ENCODE assay signal across 8 cellular contexts in the genomic region with DNA sequence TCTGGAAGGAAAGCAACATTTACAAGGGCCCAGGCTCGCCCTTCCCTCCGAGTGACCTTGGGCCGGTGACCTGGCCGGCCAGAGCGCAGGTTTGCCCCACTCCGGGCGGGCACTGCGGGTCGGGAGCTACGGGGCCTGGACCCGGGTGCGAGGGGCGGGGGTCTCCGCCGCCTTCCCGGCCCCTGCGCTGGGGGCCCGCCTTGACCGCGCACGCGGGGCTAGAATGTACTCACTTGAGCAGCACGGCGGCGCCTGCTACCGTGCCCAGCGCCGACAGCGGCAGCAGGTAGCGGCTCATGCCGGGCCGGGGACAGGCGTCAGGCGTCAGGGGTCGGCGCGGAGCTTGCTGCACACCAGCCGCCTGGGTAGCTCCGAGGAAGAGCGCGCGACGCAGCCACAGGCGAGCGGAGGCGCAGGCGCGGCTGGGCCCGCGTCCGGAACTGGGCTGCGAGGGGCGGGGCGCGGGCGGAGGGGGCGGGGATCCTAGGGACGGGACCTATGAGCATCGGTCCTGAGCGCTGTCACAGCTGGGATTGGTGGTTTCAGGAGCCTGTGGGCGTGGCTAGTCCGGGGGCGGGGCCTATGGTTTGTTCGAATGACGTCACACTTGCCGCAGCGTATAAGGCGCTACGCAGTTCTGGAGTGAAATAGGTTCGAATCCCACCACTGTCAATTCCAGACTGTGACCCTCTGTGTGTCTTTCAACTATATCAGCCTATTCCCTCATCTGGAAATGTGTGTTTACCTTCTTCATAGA. TPM values are rescaled to one million over a fixed set of nuclear protein-coding genes. Genes with fewer than 3 reads are reported as not detected.
DNase-seq lines count a peak whose midpoint lies in the region; ATAC-seq and TF ChIP-seq lines count a peak whose summit lies in the region.

A gene with protein sequence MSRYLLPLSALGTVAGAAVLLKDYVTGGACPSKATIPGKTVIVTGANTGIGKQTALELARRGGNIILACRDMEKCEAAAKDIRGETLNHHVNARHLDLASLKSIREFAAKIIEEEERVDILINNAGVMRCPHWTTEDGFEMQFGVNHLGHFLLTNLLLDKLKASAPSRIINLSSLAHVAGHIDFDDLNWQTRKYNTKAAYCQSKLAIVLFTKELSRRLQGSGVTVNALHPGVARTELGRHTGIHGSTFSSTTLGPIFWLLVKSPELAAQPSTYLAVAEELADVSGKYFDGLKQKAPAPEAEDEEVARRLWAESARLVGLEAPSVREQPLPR (minus strand): TSS at position 414 of the 757 bp plus-strand sequence. CDS start 116 bp downstream, at position 298.

- TF ChIP-seq CTCF in GM12875 (IDR thresholded peaks at IDR 0.05; ENCODE audit: borderline replicate concordance, insufficient read depth, low read depth, low read length) (no peak), heart right ventricle (IDR thresholded peaks at IDR 0.05) (no peak), type B pancreatic cell (conservative IDR thresholded peaks at IDR 0.05) (no peak)

- no peaks in the 10 kb centered on the region for H3K9me3 Mint-ChIP-seq in type B pancreatic cell

- peaks cover 33% of the 10 kb centered on the region for H3K27me3 Mint-ChIP-seq in type B pancreatic cell

- H3K36me3 ChIP-seq in adipocyte (ENCODE audit: control insufficient read depth, insufficient read depth, low read length, severe bottlenecking), result peaks cover 5% of the 10 kb centered on the region
- peaks cover 0 to 19% (median 10%) of the 10 kb centered on the region in 9 donors for H3K36me3 ChIP-seq in heart right ventricle

- peak within 1 kb of the TSS; percentile 93 for H3K9ac ChIP-seq in adipocyte (ENCODE audit: low read length)

- intact Hi-C loops in heart right ventricle (cut with DNase I) (loop anchor here in 1 of 10 donors (10.0 kb wide), 1 partner anchor 52 kb away; a partner anchor contains a TSS), posterior cingulate gyrus (cut with DNase I) (no loop called here)

- peaks cover 21% of the 10 kb centered on the region for H3K27me3 ChIP-seq in adipocyte (replicated peaks; ENCODE audit: control insufficient read depth, insufficient read depth, low read length)
- H3K27me3 ChIP-seq in heart right ventricle, result peaks cover 0 to 38% (median 0%) of the 10 kb centered on the region in 7 donors

- H3K27ac Mint-ChIP-seq in type B pancreatic cell, result peak within 1 kb of the TSS; percentile 85

- ATAC-seq in HG02840 (IDR thresholded peaks at IDR 0.05; ENCODE audit: low FRiP score, unreplicated experiment) (peak; percentile 81), heart right ventricle (peak; percentile 98 to 100 (median 99))

- H3K9me3 ChIP-seq in adipocyte (ENCODE audit: control insufficient read depth, low read length) (no peaks in the 10 kb centered on the region), heart right ventricle (no peaks in the 10 kb centered on the region)

- WGBS in heart right ventricle, 2 donors, result 1% methylated on average over 70 of the region's 70 CpGs

- H3K27ac ChIP-seq in heart right ventricle, result peak within 1 kb of the TSS; percentile 57 to 94 (median 91)

- H3K4me3 Mint-ChIP-seq in type B pancreatic cell, result peak within 1 kb of the TSS; percentile 90

- DNase-seq in NCI-H1694 (lab: John Stamatoyannopoulos, UW) (peak; percentile 94), T-helper 1 cell (peak; percentile 95 to 98 (median 97)), adipocyte (ENCODE audit: low read depth) (peak; percentile 98), heart right ventricle (peak; percentile 97 to 98), posterior cingulate gyrus (peak; percentile 84 to 99 (median 92)), type B pancreatic cell (ENCODE audit: extremely low spot score, unreplicated experiment) (peak; percentile 98)

- peaks cover 3% of the 10 kb centered on the region for H3K4me1 ChIP-seq in adipocyte (ENCODE audit: control insufficient read depth, insufficient read depth, low read length)
- peaks cover 0 to 31% (median 12%) of the 10 kb centered on the region in 9 donors for H3K4me1 ChIP-seq in heart right ventricle

- peaks cover 11% of the 10 kb centered on the region for H3K4me1 Mint-ChIP-seq in type B pancreatic cell (ENCODE audit: unreplicated experiment)

- H3K36me3 Mint-ChIP-seq in type B pancreatic cell, result peaks cover 11% of the 10 kb centered on the region

- H3K4me3 ChIP-seq in GM12875 (ENCODE audit: low read depth, low read length) (peak within 1 kb of the TSS; percentile 84), adipocyte (ENCODE audit: low read length) (peak within 1 kb of the TSS; percentile 89), heart right ventricle (peak within 1 kb of the TSS; percentile 64 to 97 (median 93))

RNA-seq across cellular contexts. Expression of the gene that starts here (rescaled TPM):
- total RNA-seq in heart right ventricle (10 to 100 TPM; 32.4 to 72.0 (median 54.5) TPM), type B pancreatic cell (ENCODE audit: low replicate concordance) (37.9 and 74.9 TPM in 2 replicates)
- polyA plus RNA-seq in heart right ventricle, result 10 to 100 TPM; 21.4 to 36.1 TPM

Comparison
In these comparisons a context has a peak if more than half of its experiments do, and no peak if none do; other contexts are left out.
1. Peak in every context shown above with its lines: DNase-seq, ATAC-seq, H3K4me3 ChIP-seq and H3K27ac ChIP-seq.